1 cellular context compared by ENCODE assay signal in the genomic region with DNA sequence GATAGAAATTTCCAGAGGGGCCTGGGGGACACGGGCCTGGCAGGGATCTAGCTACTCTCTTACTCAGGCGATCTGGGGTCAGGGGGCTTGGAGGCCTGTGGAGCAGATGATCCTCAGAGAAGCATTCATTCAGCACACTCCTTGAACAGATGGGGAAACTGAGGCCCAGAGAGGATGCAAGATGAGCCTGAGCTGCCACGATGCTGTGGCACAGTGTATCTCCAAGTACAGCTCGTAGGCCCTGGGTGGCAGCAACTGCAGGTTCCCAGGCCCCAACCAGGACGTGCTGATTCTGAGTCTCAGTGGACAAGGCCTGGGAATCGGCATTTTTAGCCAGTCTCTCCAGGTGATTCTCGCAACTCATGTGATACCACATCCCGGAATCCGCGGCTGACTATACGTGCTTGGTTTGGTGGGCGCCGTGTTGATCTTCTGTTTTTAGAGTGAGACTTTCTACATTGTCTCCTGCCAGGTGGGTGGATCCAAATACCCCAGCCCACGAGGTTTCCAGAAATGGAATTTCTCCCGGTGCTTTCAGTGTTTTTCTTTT.
TF ChIP-seq lines count a peak whose summit lies in the region.

No MANE protein-coding gene starts in this region.

TF ChIP-seq in H1, 55 proteins besides CTCF, POLR2A, EP300 and RAD21:
- no peak for TF ChIP-seq TCF12 (IDR thresholded peaks at IDR 0.05; ENCODE audit: low read depth, low read length)
- TF ChIP-seq SP2 (IDR thresholded peaks at IDR 0.05; ENCODE audit: low read length), result no peak
- TF ChIP-seq ASH2L (IDR thresholded peaks at IDR 0.05; ENCODE audit: low read length), result no peak
- TF ChIP-seq SIX5 (IDR thresholded peaks at IDR 0.05; ENCODE audit: low read depth, low read length), result no peak
- no peak for TF ChIP-seq CREB1 (IDR thresholded peaks at IDR 0.05)
- no peak for TF ChIP-seq TEAD4 (IDR thresholded peaks at IDR 0.05; ENCODE audit: low read depth, low read length)
